Comparison of ENCODE assay signal across 9 cellular contexts in the genomic region with DNA sequence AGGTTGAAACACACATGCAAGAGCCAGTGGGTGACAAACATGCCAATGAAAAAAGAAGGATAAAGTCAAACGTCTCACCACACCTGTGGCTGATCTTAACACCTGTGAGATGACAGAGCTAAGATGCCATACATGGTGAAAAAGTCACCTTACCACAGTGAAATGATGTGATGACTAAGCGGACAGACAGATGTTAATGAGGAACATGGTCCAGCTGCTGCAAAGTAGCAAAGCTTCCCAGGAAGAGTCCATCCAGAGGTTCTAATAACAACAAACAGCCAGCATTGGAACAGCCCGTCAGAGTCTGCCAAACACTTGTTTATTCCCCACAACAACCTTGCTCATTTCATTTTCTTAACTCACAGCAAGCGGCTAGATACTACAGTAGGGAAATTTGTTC. TPM values are rescaled to one million over a fixed set of nuclear protein-coding genes. Genes with fewer than 3 reads are reported as not detected.
DNase-seq lines count a peak whose midpoint lies in the region; ATAC-seq and TF ChIP-seq lines count a peak whose summit lies in the region.
"Had no signal": no experiment of that assay in that cellular context is flagged by ENCODE, and none has a peak within 500 bp of the region (broad histone marks: within the 10 kb centered on the region; RNA-seq: fewer than 3 reads in every experiment).

No MANE protein-coding gene starts in this region.

- peak overlapping the region; percentile 90; the same call in 1 of the 2 replicates for H3K9ac ChIP-seq in DND-41 (ENCODE audit: low read depth, low read length)

- no peak for DNase-seq in DND-41
- peak; percentile 31 for DNase-seq in MG63
- DNase-seq in naive thymus-derived CD8-positive, alpha-beta T cell = no peak
- no peak for DNase-seq in mesenteric fat pad (ENCODE audit: low spot score)
- no peak for DNase-seq in NCI-H2171 (lab: John Stamatoyannopoulos, UW)
- DNase-seq: activated CD4-positive, alpha-beta T cell treated with anti-CD3 and anti-CD28 coated beads for 48 hours had no signal

- POLR2A ChIA-PET in naive thymus-derived CD8-positive, alpha-beta T cell (lab: Charles Lee) = interaction anchor here (1.0 to 4.0 kb wide), 3 partner anchors 29 to 177 kb away, joined by 3 to 58 read pairs (median 3); partner anchors contain the start of genes HIGD2A, NOP16 and RNF44

- H3K36me3 ChIP-seq in DND-41 (ENCODE audit: insufficient read depth, low read length) = peaks cover 45% of the 10 kb centered on the region
- peaks cover 50% of the 10 kb centered on the region for H3K36me3 ChIP-seq in MG63

- peaks cover 50% of the 10 kb centered on the region for H3K36me3 Mint-ChIP-seq in brain
- H3K36me3 Mint-ChIP-seq in naive thymus-derived CD8-positive, alpha-beta T cell = peaks cover 0 to 39% (median 6%) of the 10 kb centered on the region in 3 donors

- TF ChIP-seq CTCF in DND-41 (IDR thresholded peaks at IDR 0.05; ENCODE audit: borderline replicate concordance, extremely low read depth, low read length, poor library complexity, severe bottlenecking) = no peak
- no peak for TF ChIP-seq CTCF in brain (conservative IDR thresholded peaks at IDR 0.05)

- no peak overlapping the region for H3K27ac ChIP-seq in DND-41 (ENCODE audit: low read length)

- H3K27me3 ChIP-seq in DND-41 (ENCODE audit: insufficient read depth, low read length, poor library complexity) (no peaks in the 10 kb centered on the region), MG63 (no peaks in the 10 kb centered on the region)

- H3K4me3 Mint-ChIP-seq in brain = peak overlapping the region; percentile 82 to 96 (median 89)
- peak overlapping the region; percentile 49 to 85 (median 74) for H3K4me3 Mint-ChIP-seq in naive thymus-derived CD8-positive, alpha-beta T cell

- H3K27me3 Mint-ChIP-seq in brain = peaks cover 9% of the 10 kb centered on the region
- H3K27me3 Mint-ChIP-seq in naive thymus-derived CD8-positive, alpha-beta T cell = no peaks in the 10 kb centered on the region

- H4K20me1 ChIP-seq in DND-41 (ENCODE audit: insufficient read depth, low read length) = peaks cover 29% of the 10 kb centered on the region

- H3K27ac Mint-ChIP-seq in brain = peak overlapping the region; percentile 33 to 78 (median 63)
- peak overlapping the region in 9 of 10 donors; percentile 19 to 80 (median 56) for H3K27ac Mint-ChIP-seq in naive thymus-derived CD8-positive, alpha-beta T cell

- H3K4me1 Mint-ChIP-seq in brain = peaks cover 57% of the 10 kb centered on the region
- peaks cover 17 to 67% (median 40%) of the 10 kb centered on the region in 4 donors for H3K4me1 Mint-ChIP-seq in naive thymus-derived CD8-positive, alpha-beta T cell

- no peak overlapping the region for H2AFZ ChIP-seq in DND-41 (ENCODE audit: low read depth, low read length)

- H3K4me2 ChIP-seq in DND-41 (ENCODE audit: insufficient read depth, low read length) = peak overlapping the region; percentile 82

- ATAC-seq in DND-41 (ENCODE audit: insufficient read depth, low read depth) (no peak), GM21717 (IDR thresholded peaks at IDR 0.05; ENCODE audit: unreplicated experiment) (no peak), HG03571 (IDR thresholded peaks at IDR 0.05; ENCODE audit: unreplicated experiment) (no peak)
- ATAC-seq in naive thymus-derived CD8-positive, alpha-beta T cell = no peak

- H3K4me3 ChIP-seq in DND-41 (ENCODE audit: low read depth in 1 of 2, low read length in 2 of 2) (peak overlapping the region in 1 of 2 experiments; percentile 32; a peak in 1 of 4 replicates), MG63 (no peak overlapping the region; the same call in 1 of the 2 replicates)

- H3K4me1 ChIP-seq in DND-41 (ENCODE audit: insufficient read depth, low read length) = peaks cover 28% of the 10 kb centered on the region

- peaks cover 62% of the 10 kb centered on the region for H3K79me2 ChIP-seq in DND-41 (ENCODE audit: insufficient read depth, low read length)

- peaks cover 0 to 3% (median 0%) of the 10 kb centered on the region in 5 experiments for H3K9me3 Mint-ChIP-seq in brain
- H3K9me3 Mint-ChIP-seq in naive thymus-derived CD8-positive, alpha-beta T cell = no peaks in the 10 kb centered on the region

- H3K9me3 ChIP-seq in DND-41 (ENCODE audit: insufficient read depth, low read length, severe bottlenecking) (no peaks in the 10 kb centered on the region), MG63 (no peaks in the 10 kb centered on the region)

RNA-seq across cellular contexts. Expression of gene KIAA1191, which starts 1.9 kb away (rescaled TPM):
- total RNA-seq in MG63 (2014; rRNA removed; shearing (Covaris generic); ENCODE audit: low replicate concordance) = 120 and 132 TPM in 2 replicates
- polyA plus RNA-seq in brain (ENCODE audit: insufficient read depth, low read depth, low replicate concordance) = 106 TPM
- 10 to 100 TPM; 71.3 to 78.8 TPM for total RNA-seq in naive thymus-derived CD8-positive, alpha-beta T cell
- polyA plus RNA-seq in naive thymus-derived CD8-positive, alpha-beta T cell = 10 to 100 TPM; 42.3 to 50.7 (median 50.5) TPM
- 65.9 TPM for total RNA-seq in mesenteric fat pad

RNA-seq across cellular contexts. Expression of gene ARL10, which starts 5.6 kb away (rescaled TPM):
- total RNA-seq in MG63 (2014; rRNA removed; shearing (Covaris generic); ENCODE audit: low replicate concordance) = 0.20 and 0.33 TPM in 2 replicates
- 2.6 TPM for polyA plus RNA-seq in brain (ENCODE audit: insufficient read depth, low read depth, low replicate concordance)
- 10 to 100 TPM; 12.7 to 15.0 TPM for total RNA-seq in naive thymus-derived CD8-positive, alpha-beta T cell
- 1 to 10 TPM; 1.2 to 1.7 (median 1.3) TPM for polyA plus RNA-seq in naive thymus-derived CD8-positive, alpha-beta T cell
- 4.4 TPM for total RNA-seq in mesenteric fat pad

RNA-seq across cellular contexts. Expression of gene NOP16, which starts 28.7 kb away (rescaled TPM):
- total RNA-seq in MG63 (2014; rRNA removed; shearing (Covaris generic); ENCODE audit: low replicate concordance) = 146 and 237 TPM in 2 replicates
- polyA plus RNA-seq in brain (ENCODE audit: insufficient read depth, low read depth, low replicate concordance) = 13.1 TPM
- total RNA-seq in naive thymus-derived CD8-positive, alpha-beta T cell = 10 to 100 TPM; 21.0 to 21.8 TPM
- 10 to 100 TPM; 19.1 to 40.5 (median 22.8) TPM for polyA plus RNA-seq in naive thymus-derived CD8-positive, alpha-beta T cell
- total RNA-seq in mesenteric fat pad = 38.9 TPM

RNA-seq across cellular contexts. Expression of gene HIGD2A, which starts 28.9 kb away (rescaled TPM):
- 151 and 166 TPM in 2 replicates for total RNA-seq in MG63 (2014; rRNA removed; shearing (Covaris generic); ENCODE audit: low replicate concordance)
- 221 TPM for polyA plus RNA-seq in brain (ENCODE audit: insufficient read depth, low read depth, low replicate concordance)
- total RNA-seq in naive thymus-derived CD8-positive, alpha-beta T cell = 10 to 100 TPM; 75.3 to 79.3 TPM
- polyA plus RNA-seq in naive thymus-derived CD8-positive, alpha-beta T cell = 100 to 1,000 TPM; 209 to 280 (median 250) TPM
- 107 TPM for total RNA-seq in mesenteric fat pad

RNA-seq across cellular contexts. Expression of gene CLTB, which starts 56.7 kb away (rescaled TPM):
- total RNA-seq in MG63 (2014; rRNA removed; shearing (Covaris generic); ENCODE audit: low replicate concordance) = 281 and 342 TPM in 2 replicates
- polyA plus RNA-seq in brain (ENCODE audit: insufficient read depth, low read depth, low replicate concordance) = 141 TPM
- total RNA-seq in naive thymus-derived CD8-positive, alpha-beta T cell = 10 to 100 TPM; 34.4 to 36.1 TPM
- 10 to 100 TPM; 69.2 to 82.7 (median 73.5) TPM for polyA plus RNA-seq in naive thymus-derived CD8-positive, alpha-beta T cell
- 84.7 TPM for total RNA-seq in mesenteric fat pad
